Comparison of ENCODE assay signal across 8 cellular contexts in genomic region chr5:76818844-76819831, GRCh38. TPM values are rescaled to one million over a fixed set of nuclear protein-coding genes. Genes with fewer than 3 reads are reported as not detected.
DNase-seq lines count a peak whose midpoint lies in the region; ATAC-seq, FAIRE-seq and TF ChIP-seq lines count a peak whose summit lies in the region.

Gene F2RL1, plus strand, starts transcription at chr5:76819030. Its CDS starts 153 bp downstream, at chr5:76819183.

- H3K36me3 ChIP-seq in endothelial cell of umbilical vein (ENCODE audit: control insufficient read depth in 2 of 2, extremely low read depth in 1 of 2, insufficient read depth in 2 of 2, low read length in 2 of 2): no peaks in the 10 kb centered on the region

- H3K27me3 ChIP-seq in endothelial cell of umbilical vein (ENCODE audit: control insufficient read depth in 2 of 2, insufficient read depth in 2 of 2, low read length in 2 of 2): no peaks in the 10 kb centered on the region

- peaks cover 36% of the 10 kb centered on the region for H3K79me2 ChIP-seq in endothelial cell of umbilical vein (ENCODE audit: control insufficient read depth, insufficient read depth, low read length)

- H3K9ac ChIP-seq in endothelial cell of umbilical vein (replicated peaks; ENCODE audit: extremely low read depth, insufficient read depth, low read length): peak within 1 kb of the TSS; percentile 88

- peak; percentile 97 for DNase-seq in Daoy (ENCODE audit: low read depth)
- DNase-seq in NCI-H2196 (lab: John Stamatoyannopoulos, UW; ENCODE audit: unreplicated experiment): peak; percentile 35
- DNase-seq in activated CD8-positive, alpha-beta memory T cell treated with anti-CD3 and anti-CD28 coated beads, Interleukin-2, amount 50 U/mL, for 48 hours: peak; percentile 70
- peak; percentile 61 for DNase-seq in endothelial cell of umbilical vein (ENCODE audit: low read depth, low spot score)
- DNase-seq in midbrain (lab: John Stamatoyannopoulos, UW): peak; percentile 35
- peak; percentile 41 for DNase-seq in stimulated activated CD8-positive, alpha-beta memory T cell treated with anti-CD3 and anti-CD28 coated beads, Interleukin-4, amount 100 ng/mL, for 24 hours (ENCODE audit: low read depth)

- H4K20me1 ChIP-seq in endothelial cell of umbilical vein (replicated peaks; ENCODE audit: control insufficient read depth, extremely low read depth, insufficient read depth, low read length): no peaks in the 10 kb centered on the region

- H2AFZ ChIP-seq in endothelial cell of umbilical vein (ENCODE audit: low read depth, low read length): peak within 1 kb of the TSS; percentile 51

- TF ChIP-seq POLR2A in endothelial cell of umbilical vein (IDR thresholded peaks at IDR 0.05; ENCODE audit: low read depth, low read length): no peak

- POLR2A ChIA-PET in endothelial cell of umbilical vein (lab: Charles Lee): interaction anchor here (0.6 to 1.7 kb wide), 2 partner anchors 29 to 128 kb away, joined by 3 to 6 read pairs; no protein-coding TSS in a partner anchor

- peak within 1 kb of the TSS; percentile 84 for H3K4me2 ChIP-seq in endothelial cell of umbilical vein (ENCODE audit: insufficient read depth, low read length)

- FAIRE-seq in endothelial cell of umbilical vein (lab: Jason Lieb, UNC): peak; percentile 78

- H3K4me3 ChIP-seq in endothelial cell of umbilical vein (replicated peaks in 1 of 3; ENCODE audit: insufficient read depth in 1 of 3, low read depth in 1 of 3, low read length in 3 of 3): peak within 1 kb of the TSS; percentile 68 to 82 (median 80)

- peaks cover 21% of the 10 kb centered on the region for H3K4me1 ChIP-seq in endothelial cell of umbilical vein (ENCODE audit: control insufficient read depth, extremely low read depth, insufficient read depth, low read length)

- peak within 1 kb of the TSS; percentile 75 for H3K27ac ChIP-seq in endothelial cell of umbilical vein (ENCODE audit: insufficient read depth, low read depth, low read length)

- ATAC-seq in HG03521 (IDR thresholded peaks at IDR 0.05; ENCODE audit: unreplicated experiment) (no peak), GM21447 (IDR thresholded peaks at IDR 0.05; ENCODE audit: unreplicated experiment) (no peak)

- TSS peak; percentile 33 for BruUV-seq in endothelial cell of umbilical vein (replicated peaks; lab: Mats Ljungman, UMichigan)

- TF ChIP-seq CTCF in endothelial cell of umbilical vein (IDR thresholded peaks at IDR 0.05; ENCODE audit: extremely low read depth in 1 of 2, insufficient read depth in 1 of 2, low read depth in 1 of 2, low read length in 2 of 2): no peak

- dilution Hi-C loops in endothelial cell of umbilical vein (cut with MboI; ENCODE audit: extremely low pct_ligation_motif_present, low sequenced_read_pairs): loop anchor here (25.0 kb wide), 1 partner anchor 132 kb away; no protein-coding TSS in a partner anchor

- H3K9me3 ChIP-seq in endothelial cell of umbilical vein (replicated peaks; ENCODE audit: control insufficient read depth, insufficient read depth, low read length): no peaks in the 10 kb centered on the region

- no peaks in the 10 kb centered on the region for H3K9me1 ChIP-seq in endothelial cell of umbilical vein (replicated peaks; ENCODE audit: control insufficient read depth, extremely low read depth, insufficient read depth, low read length)

- intact Hi-C loops in endothelial cell of umbilical vein (cut with micrococcal nuclease): loop anchor here (1.0 to 5.0 kb wide), 3 partner anchors 29 to 102 kb away; partner anchors contain the start of gene F2R

- CTCF ChIA-PET in endothelial cell of umbilical vein (lab: Charles Lee): interaction anchor here (0.6 to 6.9 kb wide), 7 partner anchors 13 to 217 kb away, joined by 4 to 57 read pairs (median 8); no protein-coding TSS in a partner anchor

TF ChIP-seq in endothelial cell of umbilical vein, 7 proteins besides CTCF, POLR2A, EP300 and RAD21:
- peak; percentile 23 for TF ChIP-seq POLR2AphosphoS5 (IDR thresholded peaks at IDR 0.05; ENCODE audit: insufficient read depth, low read depth, low read length)
- TF ChIP-seq MYC (IDR thresholded peaks at IDR 0.05; ENCODE audit: low read depth, low read length): no peak
- no peak for TF ChIP-seq EZH2 (IDR thresholded peaks at IDR 0.05; ENCODE audit: borderline replicate concordance, low read depth, low read length, severe bottlenecking)
- no peak for TF ChIP-seq GATA2 (IDR thresholded peaks at IDR 0.05; ENCODE audit: insufficient read depth, insufficient read length, low read depth, low read length)
- no peak for TF ChIP-seq MAX (IDR thresholded peaks at IDR 0.05; ENCODE audit: insufficient read depth, insufficient read length)

RNA-seq across cellular contexts. Expression of gene F2RL1, which starts in this region (rescaled TPM):
- total RNA-seq in Daoy (2014; rRNA removed; shearing (Covaris generic)): 154 and 185 TPM in 2 replicates
- 21.9 and 42.6 TPM in 2 replicates for total RNA-seq in endothelial cell of umbilical vein
- polyA plus RNA-seq in endothelial cell of umbilical vein: 20.7 and 21.8 TPM in 2 replicates
- 20.4 and 21.6 TPM in 2 replicates for polyA plus RNA-seq in endothelial cell of umbilical vein (2011; cell fraction: cytosol; rRNA removed)
- polyA plus RNA-seq in endothelial cell of umbilical vein (2011; cell fraction: nucleus; rRNA removed): 9.3 and 11.9 TPM in 2 replicates
- polyA plus RNA-seq in endothelial cell of umbilical vein (2012): 68.7 and 80.5 TPM in 2 replicates
- 63.3 and 82.4 TPM in 2 replicates for polyA minus RNA-seq in endothelial cell of umbilical vein
- not detected for polyA minus RNA-seq in endothelial cell of umbilical vein (2011; cell fraction: cytosol; rRNA and poly(A)+ RNA removed)
- polyA minus RNA-seq in endothelial cell of umbilical vein (2011; cell fraction: nucleus; rRNA and poly(A)+ RNA removed): 11.8 and 23.2 TPM in 2 replicates

Comparison
In these comparisons a context has a peak if more than half of its experiments do, and no peak if none do; other contexts are left out.
1. DNase-seq: peak in every context shown above with its lines; median percentile 97 in Daoy; 70 in activated CD8-positive, alpha-beta memory T cell treated with anti-CD3 and anti-CD28 coated beads, Interleukin-2, amount 50 U/mL, for 48 hours; 61 in endothelial cell of umbilical vein; 41 in stimulated activated CD8-positive, alpha-beta memory T cell treated with anti-CD3 and anti-CD28 coated beads, Interleukin-4, amount 100 ng/mL, for 24 hours; 35 in NCI-H2196; 35 in midbrain.